In the genomic region with DNA sequence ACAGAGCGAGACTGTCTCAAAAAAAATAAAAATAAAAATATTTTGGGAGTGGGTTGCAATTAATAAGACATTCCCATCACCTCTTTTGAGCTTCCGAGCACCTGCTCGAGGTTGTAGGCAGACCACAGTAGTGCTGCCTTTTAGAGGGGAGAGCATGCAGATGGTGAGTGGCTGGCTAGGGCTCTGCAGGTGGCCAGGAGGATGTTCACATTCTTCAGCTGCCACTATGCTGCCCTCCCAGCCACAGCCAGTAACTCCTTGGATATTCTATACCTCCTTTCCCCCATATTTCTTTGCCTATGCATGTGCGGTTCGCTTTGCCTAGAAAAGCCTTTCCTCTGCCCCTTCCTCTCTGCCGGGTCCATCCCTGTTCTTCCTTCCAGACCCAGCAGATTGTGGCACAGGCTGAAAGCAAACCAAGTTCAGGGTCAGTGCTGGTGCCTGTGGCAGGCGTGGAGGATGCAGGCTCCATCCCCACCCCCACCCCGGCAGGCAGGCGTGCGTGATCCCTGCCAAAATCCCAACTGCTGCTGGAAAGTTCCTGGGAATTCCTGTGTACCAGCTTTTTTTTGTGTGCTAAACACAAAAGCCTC, we compare ENCODE assay signal across 1 cellular context.
TF ChIP-seq lines count a peak whose summit lies in the region.

No MANE protein-coding gene starts in this region.

TF ChIP-seq in GM23338, 12 proteins besides CTCF, POLR2A, EP300 and RAD21 (continued from another document):
- TF ChIP-seq, protein P1, sequence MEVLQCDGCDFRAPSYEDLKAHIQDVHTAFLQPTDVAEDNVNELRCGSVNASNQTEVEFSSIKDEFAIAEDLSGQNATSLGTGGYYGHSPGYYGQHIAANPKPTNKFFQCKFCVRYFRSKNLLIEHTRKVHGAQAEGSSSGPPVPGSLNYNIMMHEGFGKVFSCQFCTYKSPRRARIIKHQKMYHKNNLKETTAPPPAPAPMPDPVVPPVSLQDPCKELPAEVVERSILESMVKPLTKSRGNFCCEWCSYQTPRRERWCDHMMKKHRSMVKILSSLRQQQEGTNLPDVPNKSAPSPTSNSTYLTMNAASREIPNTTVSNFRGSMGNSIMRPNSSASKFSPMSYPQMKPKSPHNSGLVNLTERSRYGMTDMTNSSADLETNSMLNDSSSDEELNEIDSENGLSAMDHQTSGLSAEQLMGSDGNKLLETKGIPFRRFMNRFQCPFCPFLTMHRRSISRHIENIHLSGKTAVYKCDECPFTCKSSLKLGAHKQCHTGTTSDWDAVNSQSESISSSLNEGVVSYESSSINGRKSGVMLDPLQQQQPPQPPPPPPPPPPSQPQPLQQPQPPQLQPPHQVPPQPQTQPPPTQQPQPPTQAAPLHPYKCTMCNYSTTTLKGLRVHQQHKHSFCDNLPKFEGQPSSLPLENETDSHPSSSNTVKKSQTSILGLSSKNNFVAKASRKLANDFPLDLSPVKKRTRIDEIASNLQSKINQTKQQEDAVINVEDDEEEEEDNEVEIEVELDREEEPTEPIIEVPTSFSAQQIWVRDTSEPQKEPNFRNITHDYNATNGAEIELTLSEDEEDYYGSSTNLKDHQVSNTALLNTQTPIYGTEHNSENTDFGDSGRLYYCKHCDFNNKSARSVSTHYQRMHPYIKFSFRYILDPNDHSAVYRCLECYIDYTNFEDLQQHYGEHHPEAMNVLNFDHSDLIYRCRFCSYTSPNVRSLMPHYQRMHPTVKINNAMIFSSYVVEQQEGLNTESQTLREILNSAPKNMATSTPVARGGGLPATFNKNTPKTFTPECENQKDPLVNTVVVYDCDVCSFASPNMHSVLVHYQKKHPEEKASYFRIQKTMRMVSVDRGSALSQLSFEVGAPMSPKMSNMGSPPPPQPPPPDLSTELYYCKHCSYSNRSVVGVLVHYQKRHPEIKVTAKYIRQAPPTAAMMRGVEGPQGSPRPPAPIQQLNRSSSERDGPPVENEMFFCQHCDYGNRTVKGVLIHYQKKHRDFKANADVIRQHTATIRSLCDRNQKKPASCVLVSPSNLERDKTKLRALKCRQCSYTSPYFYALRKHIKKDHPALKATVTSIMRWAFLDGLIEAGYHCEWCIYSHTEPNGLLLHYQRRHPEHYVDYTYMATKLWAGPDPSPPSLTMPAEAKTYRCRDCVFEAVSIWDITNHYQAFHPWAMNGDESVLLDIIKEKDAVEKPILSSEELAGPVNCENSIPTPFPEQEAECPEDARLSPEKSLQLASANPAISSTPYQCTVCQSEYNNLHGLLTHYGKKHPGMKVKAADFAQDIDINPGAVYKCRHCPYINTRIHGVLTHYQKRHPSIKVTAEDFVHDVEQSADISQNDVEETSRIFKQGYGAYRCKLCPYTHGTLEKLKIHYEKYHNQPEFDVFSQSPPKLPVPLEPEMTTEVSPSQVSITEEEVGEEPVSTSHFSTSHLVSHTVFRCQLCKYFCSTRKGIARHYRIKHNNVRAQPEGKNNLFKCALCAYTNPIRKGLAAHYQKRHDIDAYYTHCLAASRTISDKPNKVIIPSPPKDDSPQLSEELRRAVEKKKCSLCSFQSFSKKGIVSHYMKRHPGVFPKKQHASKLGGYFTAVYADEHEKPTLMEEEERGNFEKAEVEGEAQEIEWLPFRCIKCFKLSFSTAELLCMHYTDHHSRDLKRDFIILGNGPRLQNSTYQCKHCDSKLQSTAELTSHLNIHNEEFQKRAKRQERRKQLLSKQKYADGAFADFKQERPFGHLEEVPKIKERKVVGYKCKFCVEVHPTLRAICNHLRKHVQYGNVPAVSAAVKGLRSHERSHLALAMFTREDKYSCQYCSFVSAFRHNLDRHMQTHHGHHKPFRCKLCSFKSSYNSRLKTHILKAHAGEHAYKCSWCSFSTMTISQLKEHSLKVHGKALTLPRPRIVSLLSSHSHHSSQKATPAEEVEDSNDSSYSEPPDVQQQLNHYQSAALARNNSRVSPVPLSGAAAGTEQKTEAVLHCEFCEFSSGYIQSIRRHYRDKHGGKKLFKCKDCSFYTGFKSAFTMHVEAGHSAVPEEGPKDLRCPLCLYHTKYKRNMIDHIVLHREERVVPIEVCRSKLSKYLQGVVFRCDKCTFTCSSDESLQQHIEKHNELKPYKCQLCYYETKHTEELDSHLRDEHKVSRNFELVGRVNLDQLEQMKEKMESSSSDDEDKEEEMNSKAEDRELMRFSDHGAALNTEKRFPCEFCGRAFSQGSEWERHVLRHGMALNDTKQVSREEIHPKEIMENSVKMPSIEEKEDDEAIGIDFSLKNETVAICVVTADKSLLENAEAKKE (CRISPR knock-in tag; IDR thresholded peaks at IDR 0.05): no peak
- TF ChIP-seq CREB1 (CRISPR knock-in tag; IDR thresholded peaks at IDR 0.05; ENCODE audit: low read depth) (no peak), JUNB (IDR thresholded peaks at IDR 0.05; ENCODE audit: unreplicated experiment) (no peak), ZNF331 (CRISPR knock-in tag; IDR thresholded peaks at IDR 0.05; ENCODE audit: low read depth) (no peak), ETS1 (IDR thresholded peaks at IDR 0.05) (no peak)
- TF ChIP-seq, protein P2, sequence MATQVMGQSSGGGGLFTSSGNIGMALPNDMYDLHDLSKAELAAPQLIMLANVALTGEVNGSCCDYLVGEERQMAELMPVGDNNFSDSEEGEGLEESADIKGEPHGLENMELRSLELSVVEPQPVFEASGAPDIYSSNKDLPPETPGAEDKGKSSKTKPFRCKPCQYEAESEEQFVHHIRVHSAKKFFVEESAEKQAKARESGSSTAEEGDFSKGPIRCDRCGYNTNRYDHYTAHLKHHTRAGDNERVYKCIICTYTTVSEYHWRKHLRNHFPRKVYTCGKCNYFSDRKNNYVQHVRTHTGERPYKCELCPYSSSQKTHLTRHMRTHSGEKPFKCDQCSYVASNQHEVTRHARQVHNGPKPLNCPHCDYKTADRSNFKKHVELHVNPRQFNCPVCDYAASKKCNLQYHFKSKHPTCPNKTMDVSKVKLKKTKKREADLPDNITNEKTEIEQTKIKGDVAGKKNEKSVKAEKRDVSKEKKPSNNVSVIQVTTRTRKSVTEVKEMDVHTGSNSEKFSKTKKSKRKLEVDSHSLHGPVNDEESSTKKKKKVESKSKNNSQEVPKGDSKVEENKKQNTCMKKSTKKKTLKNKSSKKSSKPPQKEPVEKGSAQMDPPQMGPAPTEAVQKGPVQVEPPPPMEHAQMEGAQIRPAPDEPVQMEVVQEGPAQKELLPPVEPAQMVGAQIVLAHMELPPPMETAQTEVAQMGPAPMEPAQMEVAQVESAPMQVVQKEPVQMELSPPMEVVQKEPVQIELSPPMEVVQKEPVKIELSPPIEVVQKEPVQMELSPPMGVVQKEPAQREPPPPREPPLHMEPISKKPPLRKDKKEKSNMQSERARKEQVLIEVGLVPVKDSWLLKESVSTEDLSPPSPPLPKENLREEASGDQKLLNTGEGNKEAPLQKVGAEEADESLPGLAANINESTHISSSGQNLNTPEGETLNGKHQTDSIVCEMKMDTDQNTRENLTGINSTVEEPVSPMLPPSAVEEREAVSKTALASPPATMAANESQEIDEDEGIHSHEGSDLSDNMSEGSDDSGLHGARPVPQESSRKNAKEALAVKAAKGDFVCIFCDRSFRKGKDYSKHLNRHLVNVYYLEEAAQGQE (IDR thresholded peaks at IDR 0.05; ENCODE audit: unreplicated experiment): no peak
